16 cellular contexts compared by ENCODE assay signal in the genomic region with DNA sequence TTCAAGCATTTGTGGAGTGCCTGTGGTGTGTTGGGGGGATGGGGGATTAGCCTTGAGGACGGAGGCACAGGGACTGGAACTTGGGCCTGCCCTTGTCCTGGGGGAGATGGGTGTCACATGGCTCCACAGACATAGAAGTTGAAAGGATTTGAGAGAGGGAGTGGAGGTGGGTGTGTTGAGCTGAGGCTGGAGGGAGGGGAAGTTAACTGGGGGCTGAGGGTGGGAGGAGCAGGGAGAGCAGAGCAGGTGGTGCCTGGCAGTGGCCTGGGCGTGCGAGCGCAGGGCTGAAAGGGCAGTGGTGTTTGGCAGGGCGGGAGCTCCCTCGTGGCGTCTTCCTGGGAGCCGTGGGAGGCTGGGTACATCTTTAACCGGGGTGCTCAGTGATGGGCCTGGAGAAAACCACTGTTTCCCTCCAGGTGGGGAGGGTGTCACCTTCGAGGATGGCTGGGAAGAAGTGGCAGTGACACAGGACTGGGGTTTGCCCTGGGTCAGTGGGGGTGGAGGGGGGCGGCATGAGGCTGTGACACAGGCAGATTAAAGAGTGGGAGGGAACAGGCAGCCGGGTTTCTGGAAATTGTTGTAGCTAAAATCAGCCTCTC. TPM values are rescaled to one million over a fixed set of nuclear protein-coding genes. Genes with fewer than 3 reads are reported as not detected.
DNase-seq lines count a peak whose midpoint lies in the region; ATAC-seq and TF ChIP-seq lines count a peak whose summit lies in the region.
"Had no signal": no experiment of that assay in that cellular context is flagged by ENCODE, and none has a peak within 500 bp of the region (broad histone marks: within the 10 kb centered on the region; RNA-seq: fewer than 3 reads in every experiment).

No MANE protein-coding gene starts in this region.

- no peak for TF ChIP-seq CTCF in endodermal cell (conservative IDR thresholded peaks at IDR 0.05)
- no peak for TF ChIP-seq CTCF in dorsolateral prefrontal cortex (IDR thresholded peaks at IDR 0.05 in 54 of 56, conservative IDR thresholded peaks at IDR 0.05 in 2 of 56; ENCODE audit: low read depth in 1 of 56, partially characterized antibody in 56 of 56)

- intact Hi-C loops in activated naive CD4-positive, alpha-beta T cell treated with anti-CD3 and anti-CD28 coated beads for 36 hours (cut with micrococcal nuclease): loop anchor here (5.0 kb wide), 1 partner anchor 44 kb away; a partner anchor contains a TSS
- intact Hi-C loops in activated CD4-positive, alpha-beta memory T cell treated with anti-CD3 and anti-CD28 coated beads for 36 hours (cut with micrococcal nuclease): no loop called here
- intact Hi-C loops in dorsolateral prefrontal cortex (cut with DNase I): loop anchor here in 1 of 2 donors (10.0 kb wide), 1 partner anchor 126 kb away; a partner anchor contains a TSS

- no peak overlapping the region for H3K4me3 Mint-ChIP-seq in activated naive CD4-positive, alpha-beta T cell treated with anti-CD3 and anti-CD28 coated beads for 36 hours
- H3K4me3 Mint-ChIP-seq in activated naive CD4-positive, alpha-beta T cell treated with anti-CD3 and anti-CD28 coated beads, Interleukin-2, amount 10 ng/mL, durations not matched to agents 7 days and 5 days: no peak overlapping the region
- no peak overlapping the region for H3K4me3 Mint-ChIP-seq in activated CD4-positive, alpha-beta memory T cell treated with anti-CD3 and anti-CD28 coated beads for 36 hours
- no peak overlapping the region for H3K4me3 Mint-ChIP-seq in endodermal cell
- no peak overlapping the region for H3K4me3 Mint-ChIP-seq in stimulated activated naive B cell treated with anti-CD40 and anti-IgM and Interleukin-4, amounts not matched to agents 10 μg/mL and 1 μg/mL and 100 μg/mL, for 72 hours

- peak; percentile 15 to 28 for ATAC-seq in stimulated activated naive B cell treated with anti-CD40 and anti-IgM and Interleukin-4, amounts not matched to agents 10 μg/mL and 1 μg/mL and 100 μg/mL, for 72 hours (replicated peaks)
- no peak for ATAC-seq in HG02678 (IDR thresholded peaks at IDR 0.05; ENCODE audit: unreplicated experiment)
- ATAC-seq: HCT116 had no signal

- 81 to 91% methylated on average over 3 to 12 of the region's 12 CpGs for WGBS in endodermal cell (ENCODE audit: insufficient coverage in 1 of 2, insufficient read length in 1 of 2), 2 experiments

- peaks cover 11% of the 10 kb centered on the region for H3K36me3 Mint-ChIP-seq in activated naive CD4-positive, alpha-beta T cell treated with anti-CD3 and anti-CD28 coated beads for 36 hours (ENCODE audit: low read depth)
- H3K36me3 Mint-ChIP-seq in activated naive CD4-positive, alpha-beta T cell treated with anti-CD3 and anti-CD28 coated beads, Interleukin-2, amount 10 ng/mL, durations not matched to agents 7 days and 5 days: peaks cover 37% of the 10 kb centered on the region
- H3K36me3 Mint-ChIP-seq in activated CD4-positive, alpha-beta memory T cell treated with anti-CD3 and anti-CD28 coated beads for 36 hours: peaks cover 5% of the 10 kb centered on the region
- H3K36me3 Mint-ChIP-seq in endodermal cell (ENCODE audit: low read depth): peaks cover 55% of the 10 kb centered on the region
- peaks cover 42 to 66% of the 10 kb centered on the region in 2 donors for H3K36me3 Mint-ChIP-seq in stimulated activated naive B cell treated with anti-CD40 and anti-IgM and Interleukin-4, amounts not matched to agents 10 μg/mL and 1 μg/mL and 100 μg/mL, for 72 hours

- CTCF ChIA-PET in activated naive CD4-positive, alpha-beta T cell treated with anti-CD3 and anti-CD28 coated beads for 36 hours (lab: Charles Lee): no interaction called here
- CTCF ChIA-PET in activated naive CD4-positive, alpha-beta T cell treated with anti-CD3 and anti-CD28 coated beads, Interleukin-2, amount 10 ng/mL, durations not matched to agents 7 days and 5 days (lab: Charles Lee): interaction anchor here (0.7 kb wide), 1 partner anchor 155 kb away, joined by 3 read pairs; no protein-coding TSS in a partner anchor
- CTCF ChIA-PET in activated CD4-positive, alpha-beta memory T cell treated with anti-CD3 and anti-CD28 coated beads for 36 hours (lab: Charles Lee): no interaction called here

- POLR2A ChIA-PET in activated CD4-positive, alpha-beta memory T cell treated with anti-CD3 and anti-CD28 coated beads for 36 hours (lab: Charles Lee): no interaction called here

- H3K27ac Mint-ChIP-seq in activated naive CD4-positive, alpha-beta T cell treated with anti-CD3 and anti-CD28 coated beads for 36 hours: peak overlapping the region; percentile 31
- no peak overlapping the region for H3K27ac Mint-ChIP-seq in activated naive CD4-positive, alpha-beta T cell treated with anti-CD3 and anti-CD28 coated beads, Interleukin-2, amount 10 ng/mL, durations not matched to agents 7 days and 5 days
- H3K27ac Mint-ChIP-seq in activated CD4-positive, alpha-beta memory T cell treated with anti-CD3 and anti-CD28 coated beads for 36 hours: peak overlapping the region; percentile 23
- H3K27ac Mint-ChIP-seq in endodermal cell: peak overlapping the region; percentile 76
- peak overlapping the region; percentile 67 for H3K27ac Mint-ChIP-seq in stimulated activated naive B cell treated with anti-CD40 and anti-IgM and Interleukin-4, amounts not matched to agents 10 μg/mL and 1 μg/mL and 100 μg/mL, for 72 hours

- H3K27me3 Mint-ChIP-seq in activated naive CD4-positive, alpha-beta T cell treated with anti-CD3 and anti-CD28 coated beads for 36 hours (ENCODE audit: low read depth): no peaks in the 10 kb centered on the region
- H3K27me3 Mint-ChIP-seq in activated naive CD4-positive, alpha-beta T cell treated with anti-CD3 and anti-CD28 coated beads, Interleukin-2, amount 10 ng/mL, durations not matched to agents 7 days and 5 days: no peaks in the 10 kb centered on the region
- H3K27me3 Mint-ChIP-seq in activated CD4-positive, alpha-beta memory T cell treated with anti-CD3 and anti-CD28 coated beads for 36 hours: no peaks in the 10 kb centered on the region
- H3K27me3 Mint-ChIP-seq in endodermal cell (ENCODE audit: insufficient read depth): no peaks in the 10 kb centered on the region
- H3K27me3 Mint-ChIP-seq in stimulated activated naive B cell treated with anti-CD40 and anti-IgM and Interleukin-4, amounts not matched to agents 10 μg/mL and 1 μg/mL and 100 μg/mL, for 72 hours: no peaks in the 10 kb centered on the region

- H3K9me3 ChIP-seq in endodermal cell (ENCODE audit: control insufficient read depth, low read length): no peaks in the 10 kb centered on the region
- H3K9me3 ChIP-seq: MG63, neutrophil, right atrium auricular region had no signal

- H3K27ac ChIP-seq in endodermal cell (ENCODE audit: low read depth, low read length): no peak overlapping the region
- peak overlapping the region in 19 of 59 donors; percentile 4 to 69 (median 40) for H3K27ac ChIP-seq in dorsolateral prefrontal cortex
- H3K27ac ChIP-seq: right atrium auricular region, WERI-Rb-1 had no signal

- H3K27me3 ChIP-seq in endodermal cell (ENCODE audit: control insufficient read depth, insufficient read depth, low read length, poor library complexity, severe bottlenecking) (no peaks in the 10 kb centered on the region), dorsolateral prefrontal cortex (no peaks in the 10 kb centered on the region)
- H3K27me3 ChIP-seq: MG63, neutrophil, right atrium auricular region had no signal

- DNase-seq in activated naive CD4-positive, alpha-beta T cell treated with anti-CD3 and anti-CD28 coated beads for 36 hours: no peak
- DNase-seq in activated naive CD4-positive, alpha-beta T cell treated with anti-CD3 and anti-CD28 coated beads, Interleukin-2, amount 10 ng/mL, durations not matched to agents 7 days and 5 days: no peak
- no peak for DNase-seq in activated CD4-positive, alpha-beta memory T cell treated with anti-CD3 and anti-CD28 coated beads for 36 hours
- no peak for DNase-seq in endodermal cell
- no peak for DNase-seq in stimulated activated naive B cell treated with anti-CD40 and anti-IgM and Interleukin-4, amounts not matched to agents 10 μg/mL and 1 μg/mL and 100 μg/mL, for 72 hours
- no peak for DNase-seq in dorsolateral prefrontal cortex
- no peak for DNase-seq in EL
- DNase-seq: MG63; NCI-H1930; NCI-H446 treated with DMSO at 0.1 percent for 48 hours; NK-92 treated with Interleukin-12 subunit alpha and Interleukin-12 subunit beta, amount 100 ng/mL, for 24 hours; WERI-Rb-1 had no signal

- H3K36me3 ChIP-seq in endodermal cell (ENCODE audit: control insufficient read depth, insufficient read depth, low read length): peaks cover 29% of the 10 kb centered on the region

- no peak overlapping the region for H3K4me3 ChIP-seq in endodermal cell (ENCODE audit: low read length)
- H3K4me3 ChIP-seq in dorsolateral prefrontal cortex: no peak overlapping the region
- H3K4me3 ChIP-seq: MG63, right atrium auricular region had no signal

- no peak overlapping the region for H3K9ac ChIP-seq in endodermal cell (ENCODE audit: extremely low read depth, low read length, poor library complexity, severe bottlenecking)

- H3K9me3 Mint-ChIP-seq in activated naive CD4-positive, alpha-beta T cell treated with anti-CD3 and anti-CD28 coated beads for 36 hours: no peaks in the 10 kb centered on the region
- no peaks in the 10 kb centered on the region for H3K9me3 Mint-ChIP-seq in activated naive CD4-positive, alpha-beta T cell treated with anti-CD3 and anti-CD28 coated beads, Interleukin-2, amount 10 ng/mL, durations not matched to agents 7 days and 5 days
- H3K9me3 Mint-ChIP-seq in activated CD4-positive, alpha-beta memory T cell treated with anti-CD3 and anti-CD28 coated beads for 36 hours: no peaks in the 10 kb centered on the region
- no peaks in the 10 kb centered on the region for H3K9me3 Mint-ChIP-seq in endodermal cell
- H3K9me3 Mint-ChIP-seq in stimulated activated naive B cell treated with anti-CD40 and anti-IgM and Interleukin-4, amounts not matched to agents 10 μg/mL and 1 μg/mL and 100 μg/mL, for 72 hours: no peaks in the 10 kb centered on the region

- no peaks in the 10 kb centered on the region for H3K4me1 ChIP-seq in endodermal cell (ENCODE audit: control insufficient read depth, insufficient read depth, low read length)

- peaks cover 28% of the 10 kb centered on the region for H3K4me1 Mint-ChIP-seq in activated naive CD4-positive, alpha-beta T cell treated with anti-CD3 and anti-CD28 coated beads for 36 hours (ENCODE audit: low read depth)
- H3K4me1 Mint-ChIP-seq in activated naive CD4-positive, alpha-beta T cell treated with anti-CD3 and anti-CD28 coated beads, Interleukin-2, amount 10 ng/mL, durations not matched to agents 7 days and 5 days: peaks cover 36% of the 10 kb centered on the region
- peaks cover 25% of the 10 kb centered on the region for H3K4me1 Mint-ChIP-seq in activated CD4-positive, alpha-beta memory T cell treated with anti-CD3 and anti-CD28 coated beads for 36 hours (ENCODE audit: low read depth)
- peaks cover 3% of the 10 kb centered on the region for H3K4me1 Mint-ChIP-seq in endodermal cell
- peaks cover 26 to 35% of the 10 kb centered on the region in 2 donors for H3K4me1 Mint-ChIP-seq in stimulated activated naive B cell treated with anti-CD40 and anti-IgM and Interleukin-4, amounts not matched to agents 10 μg/mL and 1 μg/mL and 100 μg/mL, for 72 hours

RNA-seq across cellular contexts. Expression of a gene that starts 45.5 kb away (rescaled TPM):
- total RNA-seq in activated naive CD4-positive, alpha-beta T cell treated with anti-CD3 and anti-CD28 coated beads for 36 hours: 10 to 100 TPM; 34.6 to 36.6 TPM
- 10 to 100 TPM; 42.8 to 44.1 TPM for total RNA-seq in activated CD4-positive, alpha-beta memory T cell treated with anti-CD3 and anti-CD28 coated beads for 36 hours
- total RNA-seq in endodermal cell (10 to 100 TPM; 79.4 to 97.7 TPM), dorsolateral prefrontal cortex (100 to 1,000 TPM in 119 of 120 experiments, 10 to 100 TPM in 1; 90.2 to 214 (median 158) TPM)
- polyA plus RNA-seq in endodermal cell (2013, experiment 1 of 2): 62.5 TPM
- 49.7 TPM for polyA plus RNA-seq in endodermal cell (2013, experiment 2 of 2)
